ENCODE assay signal across 1 cellular context in genomic region chr10:14460447-14460846, GRCh38.
A peak's percentile ranks its signal among the peaks of the same experiment; 100 is the strongest.
TF ChIP-seq lines count a peak whose summit lies in the region.

No MANE protein-coding gene starts in this region.

TF ChIP-seq in GM12878, 131 proteins besides CTCF, POLR2A, EP300 and RAD21 (continued from another document):
- TF ChIP-seq CEBPZ (IDR thresholded peaks at IDR 0.05; ENCODE audit: low read depth, low read length) (no peak), ATF7 (IDR thresholded peaks at IDR 0.05; ENCODE audit: low read depth) (peak; percentile 64; the same call in 1 of the 2 replicates), SUZ12 (IDR thresholded peaks at IDR 0.05; ENCODE audit: unreplicated experiment) (no peak), ZNF687 (IDR thresholded peaks at IDR 0.05) (no peak)
TF ChIP-seq in GM12878: peak in this region for 1.
